ENCODE assay signal across 35 cellular contexts in the genomic region with DNA sequence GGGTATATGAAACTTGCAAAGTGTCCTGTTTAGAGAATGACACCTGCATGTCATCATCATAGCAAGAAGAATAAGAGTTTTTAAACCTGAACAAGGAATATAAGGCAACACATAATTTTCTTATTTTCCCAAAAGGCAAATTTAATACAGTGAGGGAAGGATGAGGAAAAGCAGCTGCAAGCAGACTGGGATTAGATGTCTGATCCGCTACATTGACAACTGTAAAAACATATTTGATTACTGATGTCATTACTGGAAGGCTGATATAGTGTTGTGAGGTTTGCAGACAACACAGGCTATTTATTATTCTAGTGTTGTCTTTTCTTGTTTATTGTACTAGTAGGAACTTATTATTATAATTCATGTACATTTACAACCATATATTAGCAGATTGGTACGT.
"Had no signal": no experiment of that assay in that cellular context is flagged by ENCODE, and none has a peak within 500 bp of the region (broad histone marks: within the 10 kb centered on the region; RNA-seq: fewer than 3 reads in every experiment).

No MANE protein-coding gene starts in this region.

- H2AFZ ChIP-seq: PC-9 had no signal

- H3K4me1 Mint-ChIP-seq: activated B cell treated with CpG ODN at 0.5 μM for 24 hours; activated naive CD4-positive, alpha-beta T cell treated with anti-CD3 and anti-CD28 coated beads, Interleukin-2, amount 10 ng/mL, durations not matched to agents 7 days and 5 days; activated naive CD8-positive, alpha-beta T cell treated with anti-CD3 and anti-CD28 coated beads, Interleukin-2, amount 50 U/mL, for 24 hours had no signal

- H3K36me3 ChIP-seq: brain microvascular endothelial cell had no signal

- DNase-seq: activated B cell treated with CpG ODN at 0.5 μM for 24 hours; activated CD4-positive, alpha-beta memory T cell treated with anti-CD3 and anti-CD28 coated beads for 36 hours; activated CD4-positive, alpha-beta T cell treated with anti-CD3 and anti-CD28 coated beads for 4 hours; activated CD4-positive, alpha-beta T cell treated with anti-CD3 and anti-CD28 coated beads, Interleukin-2, amount 50 U/mL, for 1 hour; activated CD4-positive, CD25-positive, alpha-beta regulatory T cell treated with anti-CD3 and anti-CD28 coated beads, Interleukin-2, amount 50 U/mL, for 72 hours; activated CD8-positive, alpha-beta memory T cell treated with anti-CD3 and anti-CD28 coated beads, Interleukin-2, amount 50 U/mL, for 4 hours; activated gamma-delta T cell treated with Interleukin-2 at 50 U/mL for 16 hours; activated naive CD4-positive, alpha-beta T cell treated with anti-CD3 and anti-CD28 coated beads, Interleukin-2, amount 10 ng/mL, durations not matched to agents 7 days and 5 days; activated naive CD8-positive, alpha-beta T cell treated with anti-CD3 and anti-CD28 coated beads, Interleukin-2, amount 50 U/mL, for 24 hours; activated T-cell treated with anti-CD3 and anti-CD28 coated beads for 4 hours; activated T-cell treated with anti-CD3 and anti-CD28 coated beads, Interleukin-2, amount 50 U/mL, for 4 hours; anterior cingulate cortex; brain microvascular endothelial cell; Kasumi-1; KG1; NCI-H1105; NCI-H1436; NCI-H1694; NCI-H2029; NCI-H345; NCI-H510A; NCI-H526; NCI-H748 treated with DMSO at 0.1 percent for 48 hours; NK-92 treated with Interleukin-12 subunit alpha and Interleukin-12 subunit beta, amount 100 ng/mL, for 24 hours; PC-9; SIG-M5; SW 1271; T-helper 1 cell; T-helper 2 cell; T-helper 9 cell had no signal

- H3K4me3 ChIP-seq: PC-9 had no signal

- H3K4me3 Mint-ChIP-seq: activated B cell treated with CpG ODN at 0.5 μM for 24 hours; activated CD4-positive, alpha-beta memory T cell treated with anti-CD3 and anti-CD28 coated beads for 36 hours; activated naive CD4-positive, alpha-beta T cell treated with anti-CD3 and anti-CD28 coated beads, Interleukin-2, amount 10 ng/mL, durations not matched to agents 7 days and 5 days; activated naive CD8-positive, alpha-beta T cell; activated naive CD8-positive, alpha-beta T cell treated with anti-CD3 and anti-CD28 coated beads, Interleukin-2, amount 50 U/mL, for 24 hours; activated T-cell treated with anti-CD3 and anti-CD28 coated beads, Interleukin-2, amount 50 U/mL, for 4 hours; activated T-helper 1 cell treated with anti-CD3 and anti-CD28 coated beads, Interleukin-12 subunit alpha, Interleukin-12 subunit beta, Interleukin-2, Interleukin-4 antibody, amounts not matched to agents 30 ng/mL and 10 ng/mL and 1 ng/mL, durations not matched to agents 14 hours and 24 hours and 36 hours had no signal

- H3K27me3 Mint-ChIP-seq: activated B cell treated with CpG ODN at 0.5 μM for 24 hours; activated CD4-positive, alpha-beta memory T cell treated with anti-CD3 and anti-CD28 coated beads for 36 hours; activated naive CD4-positive, alpha-beta T cell treated with anti-CD3 and anti-CD28 coated beads, Interleukin-2, amount 10 ng/mL, durations not matched to agents 7 days and 5 days; activated naive CD8-positive, alpha-beta T cell; activated naive CD8-positive, alpha-beta T cell treated with anti-CD3 and anti-CD28 coated beads, Interleukin-2, amount 50 U/mL, for 24 hours had no signal

- H3K36me3 Mint-ChIP-seq: activated CD4-positive, alpha-beta memory T cell treated with anti-CD3 and anti-CD28 coated beads for 36 hours; activated naive CD4-positive, alpha-beta T cell treated with anti-CD3 and anti-CD28 coated beads, Interleukin-2, amount 10 ng/mL, durations not matched to agents 7 days and 5 days; activated naive CD8-positive, alpha-beta T cell had no signal

- H3K27me3 ChIP-seq: brain microvascular endothelial cell had no signal

- H3K4me2 ChIP-seq: PC-9 had no signal

- H3K9me3 Mint-ChIP-seq: activated B cell treated with CpG ODN at 0.5 μM for 24 hours; activated CD4-positive, alpha-beta memory T cell treated with anti-CD3 and anti-CD28 coated beads for 36 hours; activated naive CD4-positive, alpha-beta T cell treated with anti-CD3 and anti-CD28 coated beads, Interleukin-2, amount 10 ng/mL, durations not matched to agents 7 days and 5 days; activated T-cell treated with anti-CD3 and anti-CD28 coated beads, Interleukin-2, amount 50 U/mL, for 4 hours; activated T-helper 1 cell treated with anti-CD3 and anti-CD28 coated beads, Interleukin-12 subunit alpha, Interleukin-12 subunit beta, Interleukin-2, Interleukin-4 antibody, amounts not matched to agents 30 ng/mL and 10 ng/mL and 1 ng/mL, durations not matched to agents 14 hours and 24 hours and 36 hours had no signal

- H3K27ac ChIP-seq: brain microvascular endothelial cell, PC-9, RWPE1, VCaP had no signal

- ATAC-seq: activated naive CD8-positive, alpha-beta T cell treated with anti-CD3 and anti-CD28 coated beads, Interleukin-2, amount 50 U/mL, for 24 hours; activated T-cell treated with anti-CD3 and anti-CD28 coated beads, Interleukin-2, amount 50 U/mL, for 4 hours; Right ventricle myocardium inferior had no signal

- H3K27ac Mint-ChIP-seq: activated B cell treated with CpG ODN at 0.5 μM for 24 hours; activated CD4-positive, alpha-beta memory T cell treated with anti-CD3 and anti-CD28 coated beads for 36 hours; activated naive CD4-positive, alpha-beta T cell treated with anti-CD3 and anti-CD28 coated beads, Interleukin-2, amount 10 ng/mL, durations not matched to agents 7 days and 5 days; activated naive CD8-positive, alpha-beta T cell; activated naive CD8-positive, alpha-beta T cell treated with anti-CD3 and anti-CD28 coated beads, Interleukin-2, amount 50 U/mL, for 24 hours; activated T-helper 1 cell treated with anti-CD3 and anti-CD28 coated beads, Interleukin-12 subunit alpha, Interleukin-12 subunit beta, Interleukin-2, Interleukin-4 antibody, amounts not matched to agents 30 ng/mL and 10 ng/mL and 1 ng/mL, durations not matched to agents 14 hours and 24 hours and 36 hours had no signal
